ENCODE assay signal across 1 cellular context in the genomic region with DNA sequence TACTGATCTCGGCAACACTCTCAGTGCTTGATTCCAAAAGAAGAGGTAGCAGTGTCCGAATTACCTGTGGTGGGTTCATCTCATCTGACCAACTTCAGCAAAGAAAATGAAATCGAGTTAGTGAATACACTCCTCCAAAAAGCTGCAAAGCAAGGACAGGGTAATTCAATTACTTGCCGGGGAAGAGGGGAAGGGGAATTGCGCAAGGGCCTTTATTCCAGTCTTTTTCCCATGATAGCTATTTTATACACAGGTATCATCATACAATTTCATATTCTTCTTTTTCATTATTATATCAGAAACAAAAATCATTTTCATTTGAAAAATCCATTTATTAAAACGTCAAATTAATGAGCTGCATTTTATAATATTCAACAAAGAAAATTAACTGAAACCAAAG.
TF ChIP-seq lines count a peak whose summit lies in the region.

No MANE protein-coding gene starts in this region.

TF ChIP-seq in GM12878, 131 proteins besides CTCF, POLR2A, EP300 and RAD21:
- TF ChIP-seq CBX3 (IDR thresholded peaks at IDR 0.05; ENCODE audit: borderline replicate concordance, low read depth), result no peak
- TF ChIP-seq, protein P1, sequence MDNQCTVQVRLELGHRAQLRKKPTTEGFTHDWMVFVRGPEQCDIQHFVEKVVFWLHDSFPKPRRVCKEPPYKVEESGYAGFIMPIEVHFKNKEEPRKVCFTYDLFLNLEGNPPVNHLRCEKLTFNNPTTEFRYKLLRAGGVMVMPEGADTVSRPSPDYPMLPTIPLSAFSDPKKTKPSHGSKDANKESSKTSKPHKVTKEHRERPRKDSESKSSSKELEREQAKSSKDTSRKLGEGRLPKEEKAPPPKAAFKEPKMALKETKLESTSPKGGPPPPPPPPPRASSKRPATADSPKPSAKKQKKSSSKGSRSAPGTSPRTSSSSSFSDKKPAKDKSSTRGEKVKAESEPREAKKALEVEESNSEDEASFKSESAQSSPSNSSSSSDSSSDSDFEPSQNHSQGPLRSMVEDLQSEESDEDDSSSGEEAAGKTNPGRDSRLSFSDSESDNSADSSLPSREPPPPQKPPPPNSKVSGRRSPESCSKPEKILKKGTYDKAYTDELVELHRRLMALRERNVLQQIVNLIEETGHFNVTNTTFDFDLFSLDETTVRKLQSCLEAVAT (IDR thresholded peaks at IDR 0.05), result no peak
- no peak for TF ChIP-seq HDAC6 (IDR thresholded peaks at IDR 0.05; ENCODE audit: unreplicated experiment)
- no peak for TF ChIP-seq EZH2 (IDR thresholded peaks at IDR 0.05; ENCODE audit: borderline replicate concordance, control insufficient read depth, low read depth, low read length)
